13 cellular contexts compared by ENCODE assay signal in genomic region chr18:55858661-55859111, GRCh38.
DNase-seq lines count a peak whose midpoint lies in the region; ATAC-seq and TF ChIP-seq lines count a peak whose summit lies in the region.
"Had no signal": no experiment of that assay in that cellular context is flagged by ENCODE, and none has a peak within 500 bp of the region (broad histone marks: within the 10 kb centered on the region; RNA-seq: fewer than 3 reads in every experiment).

No MANE protein-coding gene starts in this region.

- ATAC-seq in GM19035 (IDR thresholded peaks at IDR 0.05; ENCODE audit: unreplicated experiment) (no peak), GM21786 (IDR thresholded peaks at IDR 0.05; ENCODE audit: unreplicated experiment) (no peak), HG02938 (IDR thresholded peaks at IDR 0.05; ENCODE audit: unreplicated experiment) (no peak)
- no peak for ATAC-seq in activated CD8-positive, alpha-beta memory T cell treated with anti-CD3 and anti-CD28 coated beads, Interleukin-2, amount 10 ng/mL, durations not matched to agents 7 days and 5 days

- H3K9me3 Mint-ChIP-seq in activated CD8-positive, alpha-beta memory T cell treated with anti-CD3 and anti-CD28 coated beads, Interleukin-2, amount 10 ng/mL, durations not matched to agents 7 days and 5 days (ENCODE audit: low read depth), result peaks cover 11% of the 10 kb centered on the region

- CTCF ChIA-PET in activated CD8-positive, alpha-beta memory T cell treated with anti-CD3 and anti-CD28 coated beads, Interleukin-2, amount 10 ng/mL, durations not matched to agents 7 days and 5 days (lab: Charles Lee), result no interaction called here

- no peak overlapping the region for H3K27ac Mint-ChIP-seq in activated CD8-positive, alpha-beta memory T cell treated with anti-CD3 and anti-CD28 coated beads, Interleukin-2, amount 10 ng/mL, durations not matched to agents 7 days and 5 days

- H3K36me3 Mint-ChIP-seq in activated CD8-positive, alpha-beta memory T cell treated with anti-CD3 and anti-CD28 coated beads, Interleukin-2, amount 10 ng/mL, durations not matched to agents 7 days and 5 days, result no peaks in the 10 kb centered on the region

- peak overlapping the region; percentile 26 for H3K4me3 ChIP-seq in HFF-Myc (replicated peaks; ENCODE audit: low read depth, low read length)

- H3K4me3 Mint-ChIP-seq in activated CD8-positive, alpha-beta memory T cell treated with anti-CD3 and anti-CD28 coated beads, Interleukin-2, amount 10 ng/mL, durations not matched to agents 7 days and 5 days, result no peak overlapping the region
- H3K4me3 Mint-ChIP-seq: central memory CD8-positive, alpha-beta T cell had no signal

- H3K4me1 Mint-ChIP-seq in activated CD8-positive, alpha-beta memory T cell treated with anti-CD3 and anti-CD28 coated beads, Interleukin-2, amount 10 ng/mL, durations not matched to agents 7 days and 5 days, result no peaks in the 10 kb centered on the region
- H3K4me1 Mint-ChIP-seq: central memory CD8-positive, alpha-beta T cell had no signal

- no peaks in the 10 kb centered on the region for H3K27me3 Mint-ChIP-seq in activated CD8-positive, alpha-beta memory T cell treated with anti-CD3 and anti-CD28 coated beads, Interleukin-2, amount 10 ng/mL, durations not matched to agents 7 days and 5 days
- H3K27me3 Mint-ChIP-seq: central memory CD8-positive, alpha-beta T cell had no signal

- TF ChIP-seq CTCF in HFF-Myc (IDR thresholded peaks at IDR 0.05; ENCODE audit: low read depth, low read length, missing control alignments), result no peak

- DNase-seq in HFF-Myc (ENCODE audit: extremely low read depth, low read depth) (no peak), astrocyte of the hippocampus (ENCODE audit: low read depth, low spot score) (peak; percentile 60), kidney tubule cell (ENCODE audit: low spot score) (peak; percentile 44), stromal cell of bone marrow (ENCODE audit: low read depth) (peak; percentile 50)
- no peak for DNase-seq in activated CD8-positive, alpha-beta memory T cell treated with anti-CD3 and anti-CD28 coated beads, Interleukin-2, amount 10 ng/mL, durations not matched to agents 7 days and 5 days
- DNase-seq: activated CD8-positive, alpha-beta memory T cell treated with anti-CD3 and anti-CD28 coated beads for 24 hours; Caco-2; NCI-H1436; retina had no signal

Comparison
In these comparisons a context has a peak if more than half of its experiments do, and no peak if none do; other contexts are left out.
1. DNase-seq: peak in astrocyte of the hippocampus (single experiment), kidney tubule cell (single experiment) and stromal cell of bone marrow (single experiment); none in HFF-Myc (single experiment) and activated CD8-positive, alpha-beta memory T cell treated with anti-CD3 and anti-CD28 coated beads, Interleukin-2, amount 10 ng/mL, durations not matched to agents 7 days and 5 days (single experiment).